In the genomic region with DNA sequence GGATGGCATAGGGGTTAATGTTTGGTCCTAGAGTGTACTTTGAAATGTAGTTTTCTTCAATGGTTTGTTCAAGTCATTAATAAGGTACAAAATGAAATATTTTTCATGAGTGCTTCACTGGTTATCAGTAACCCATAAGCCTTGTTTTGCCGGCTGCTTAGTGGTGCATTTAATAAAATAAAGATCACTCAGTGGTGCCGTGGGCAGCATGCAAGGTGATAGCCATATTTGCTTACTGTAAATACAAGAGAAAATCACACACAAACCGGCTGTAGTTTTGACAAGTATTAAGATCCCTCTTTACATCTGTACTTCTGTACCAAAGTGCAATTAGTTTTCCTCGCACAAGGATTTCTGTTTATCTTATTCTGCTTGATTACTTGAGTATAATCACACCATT, we compare ENCODE assay signal across 13 cellular contexts.
DNase-seq lines count a peak whose midpoint lies in the region; ATAC-seq and TF ChIP-seq lines count a peak whose summit lies in the region.
"Had no signal": no experiment of that assay in that cellular context is flagged by ENCODE, and none has a peak within 500 bp of the region (broad histone marks: within the 10 kb centered on the region; RNA-seq: fewer than 3 reads in every experiment).

No MANE protein-coding gene starts in this region.

- H3K79me2 ChIP-seq in neural progenitor cell (ENCODE audit: low read depth): no peaks in the 10 kb centered on the region

- H3K27ac Mint-ChIP-seq in neural progenitor cell: no peak overlapping the region
- H3K27ac Mint-ChIP-seq: B cell; CD4-positive, alpha-beta T cell had no signal

- TF ChIP-seq CTCF in neural progenitor cell (IDR thresholded peaks at IDR 0.05): no peak

- peak; percentile 32 for DNase-seq in COR-L47 (lab: John Stamatoyannopoulos, UW)
- peak; percentile 48 for DNase-seq in G401 (ENCODE audit: low spot score)
- DNase-seq in NCI-H69 (lab: John Stamatoyannopoulos, UW): peak; percentile 40
- no peak for DNase-seq in neural progenitor cell (ENCODE audit: low spot score)
- DNase-seq in NCI-H82 treated with DMSO at 0.1 percent for 48 hours (lab: John Stamatoyannopoulos, UW; ENCODE audit: unreplicated experiment): no peak
- DNase-seq: CD4-positive, alpha-beta T cell; DND-41; GF-D8; GM23248; H7 had no signal

- in situ Hi-C loops in G401 (cut with HindIII; ENCODE audit: low sequenced_read_pairs): no loop called here

- H3F3A ChIP-seq in neural progenitor cell (ENCODE audit: low read depth): peaks cover 47% of the 10 kb centered on the region

- H3K27ac ChIP-seq in neural progenitor cell: peak overlapping the region; percentile 72
- H3K27ac ChIP-seq: GM23248, HL-60 had no signal

- no peak overlapping the region for H3K4me3 ChIP-seq in neural progenitor cell
- H3K4me3 ChIP-seq: GM23248 had no signal

- H3K4me2 ChIP-seq in neural progenitor cell: peak overlapping the region; percentile 23

- H3K4me1 ChIP-seq in neural progenitor cell: peaks cover 46% of the 10 kb centered on the region

- H3K9ac ChIP-seq in neural progenitor cell: no peak overlapping the region
- H3K9ac ChIP-seq: GM23248 had no signal

- H3K36me3 Mint-ChIP-seq in neural progenitor cell: peaks cover 2% of the 10 kb centered on the region

- H2AFZ ChIP-seq in neural progenitor cell (replicated peaks): no peak overlapping the region
- H2AFZ ChIP-seq: GM23248 had no signal

- H3K9me3 Mint-ChIP-seq in neural progenitor cell: no peaks in the 10 kb centered on the region
- H3K9me3 Mint-ChIP-seq: CD4-positive, alpha-beta T cell had no signal

- no peaks in the 10 kb centered on the region for H3K27me3 Mint-ChIP-seq in neural progenitor cell (ENCODE audit: insufficient read depth, low read depth)
- H3K27me3 Mint-ChIP-seq: B cell; CD4-positive, alpha-beta T cell had no signal

- H3K4me1 Mint-ChIP-seq in neural progenitor cell: peaks cover 32% of the 10 kb centered on the region
- H3K4me1 Mint-ChIP-seq: B cell had no signal

- H3K27me3 ChIP-seq in neural progenitor cell: no peaks in the 10 kb centered on the region

- no peaks in the 10 kb centered on the region for H3K9me3 ChIP-seq in neural progenitor cell (ENCODE audit: low read depth)

- no peak for ATAC-seq in GM21390 (IDR thresholded peaks at IDR 0.05; ENCODE audit: unreplicated experiment)

- no peaks in the 10 kb centered on the region for H3K36me3 ChIP-seq in neural progenitor cell

- no peak overlapping the region for H3K4me3 Mint-ChIP-seq in neural progenitor cell
- H3K4me3 Mint-ChIP-seq: B cell; CD4-positive, alpha-beta T cell had no signal

- H4K20me1 ChIP-seq in neural progenitor cell (ENCODE audit: low read depth): peaks cover 11% of the 10 kb centered on the region

Comparison
In these comparisons a context has a peak if more than half of its experiments do, and no peak if none do; other contexts are left out.
1. DNase-seq: peak in COR-L47 (single experiment), G401 (single experiment) and NCI-H69 (single experiment); none in neural progenitor cell (single experiment) and NCI-H82 treated with DMSO at 0.1 percent for 48 hours (single experiment).